Comparison of ENCODE assay signal across 1 cellular context in the genomic region with DNA sequence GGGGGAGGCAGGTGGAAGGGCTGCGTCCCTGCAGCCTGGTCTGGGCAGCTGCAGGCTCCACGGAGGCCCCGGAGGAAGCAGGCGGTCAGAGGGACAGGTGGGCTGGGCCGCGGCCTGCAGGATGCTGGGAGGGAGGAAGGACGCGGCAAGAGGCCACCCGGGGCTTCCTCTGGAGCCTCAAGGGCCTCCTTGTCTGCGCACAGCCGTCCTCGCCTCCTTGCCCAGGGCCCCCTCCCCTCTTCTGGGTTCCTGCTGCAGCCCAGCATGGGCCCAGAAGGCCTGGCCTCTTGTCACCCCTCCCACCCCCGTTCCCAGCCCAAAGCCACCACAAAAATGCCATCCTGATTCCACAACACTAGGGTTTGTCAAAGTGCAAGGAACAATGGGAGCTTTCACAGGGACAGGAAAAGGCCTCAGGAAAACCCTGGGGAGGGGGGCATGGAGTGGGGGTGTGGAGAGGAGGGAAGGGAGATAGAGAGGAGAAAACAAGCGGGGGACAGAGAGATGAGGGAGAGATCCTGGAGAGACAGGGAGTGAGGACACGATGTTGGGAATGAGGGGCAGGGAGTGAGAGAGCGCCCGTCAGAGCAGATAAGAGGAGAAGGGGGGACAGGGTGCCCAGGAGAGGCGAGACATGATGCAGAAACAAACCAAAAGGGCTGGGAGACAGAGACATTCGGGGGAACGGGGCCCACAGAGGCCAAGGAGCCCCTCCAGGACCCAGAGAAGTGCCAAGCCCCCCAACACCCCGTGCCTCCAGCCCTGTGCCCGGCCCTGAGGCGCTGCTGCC.
TF ChIP-seq lines count a peak whose summit lies in the region.

No MANE protein-coding gene starts in this region.

TF ChIP-seq in GM23338, 12 proteins besides CTCF, POLR2A, EP300 and RAD21 (continued from another document):
- TF ChIP-seq, protein P1, sequence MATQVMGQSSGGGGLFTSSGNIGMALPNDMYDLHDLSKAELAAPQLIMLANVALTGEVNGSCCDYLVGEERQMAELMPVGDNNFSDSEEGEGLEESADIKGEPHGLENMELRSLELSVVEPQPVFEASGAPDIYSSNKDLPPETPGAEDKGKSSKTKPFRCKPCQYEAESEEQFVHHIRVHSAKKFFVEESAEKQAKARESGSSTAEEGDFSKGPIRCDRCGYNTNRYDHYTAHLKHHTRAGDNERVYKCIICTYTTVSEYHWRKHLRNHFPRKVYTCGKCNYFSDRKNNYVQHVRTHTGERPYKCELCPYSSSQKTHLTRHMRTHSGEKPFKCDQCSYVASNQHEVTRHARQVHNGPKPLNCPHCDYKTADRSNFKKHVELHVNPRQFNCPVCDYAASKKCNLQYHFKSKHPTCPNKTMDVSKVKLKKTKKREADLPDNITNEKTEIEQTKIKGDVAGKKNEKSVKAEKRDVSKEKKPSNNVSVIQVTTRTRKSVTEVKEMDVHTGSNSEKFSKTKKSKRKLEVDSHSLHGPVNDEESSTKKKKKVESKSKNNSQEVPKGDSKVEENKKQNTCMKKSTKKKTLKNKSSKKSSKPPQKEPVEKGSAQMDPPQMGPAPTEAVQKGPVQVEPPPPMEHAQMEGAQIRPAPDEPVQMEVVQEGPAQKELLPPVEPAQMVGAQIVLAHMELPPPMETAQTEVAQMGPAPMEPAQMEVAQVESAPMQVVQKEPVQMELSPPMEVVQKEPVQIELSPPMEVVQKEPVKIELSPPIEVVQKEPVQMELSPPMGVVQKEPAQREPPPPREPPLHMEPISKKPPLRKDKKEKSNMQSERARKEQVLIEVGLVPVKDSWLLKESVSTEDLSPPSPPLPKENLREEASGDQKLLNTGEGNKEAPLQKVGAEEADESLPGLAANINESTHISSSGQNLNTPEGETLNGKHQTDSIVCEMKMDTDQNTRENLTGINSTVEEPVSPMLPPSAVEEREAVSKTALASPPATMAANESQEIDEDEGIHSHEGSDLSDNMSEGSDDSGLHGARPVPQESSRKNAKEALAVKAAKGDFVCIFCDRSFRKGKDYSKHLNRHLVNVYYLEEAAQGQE (IDR thresholded peaks at IDR 0.05; ENCODE audit: unreplicated experiment), result no peak
- TF ChIP-seq ZNF331 (CRISPR knock-in tag; IDR thresholded peaks at IDR 0.05; ENCODE audit: low read depth) (no peak), ZNF114 (CRISPR knock-in tag; IDR thresholded peaks at IDR 0.05) (no peak), CREB1 (CRISPR knock-in tag; IDR thresholded peaks at IDR 0.05; ENCODE audit: low read depth) (no peak), JUNB (IDR thresholded peaks at IDR 0.05; ENCODE audit: unreplicated experiment) (no peak)
- TF ChIP-seq, protein P2, sequence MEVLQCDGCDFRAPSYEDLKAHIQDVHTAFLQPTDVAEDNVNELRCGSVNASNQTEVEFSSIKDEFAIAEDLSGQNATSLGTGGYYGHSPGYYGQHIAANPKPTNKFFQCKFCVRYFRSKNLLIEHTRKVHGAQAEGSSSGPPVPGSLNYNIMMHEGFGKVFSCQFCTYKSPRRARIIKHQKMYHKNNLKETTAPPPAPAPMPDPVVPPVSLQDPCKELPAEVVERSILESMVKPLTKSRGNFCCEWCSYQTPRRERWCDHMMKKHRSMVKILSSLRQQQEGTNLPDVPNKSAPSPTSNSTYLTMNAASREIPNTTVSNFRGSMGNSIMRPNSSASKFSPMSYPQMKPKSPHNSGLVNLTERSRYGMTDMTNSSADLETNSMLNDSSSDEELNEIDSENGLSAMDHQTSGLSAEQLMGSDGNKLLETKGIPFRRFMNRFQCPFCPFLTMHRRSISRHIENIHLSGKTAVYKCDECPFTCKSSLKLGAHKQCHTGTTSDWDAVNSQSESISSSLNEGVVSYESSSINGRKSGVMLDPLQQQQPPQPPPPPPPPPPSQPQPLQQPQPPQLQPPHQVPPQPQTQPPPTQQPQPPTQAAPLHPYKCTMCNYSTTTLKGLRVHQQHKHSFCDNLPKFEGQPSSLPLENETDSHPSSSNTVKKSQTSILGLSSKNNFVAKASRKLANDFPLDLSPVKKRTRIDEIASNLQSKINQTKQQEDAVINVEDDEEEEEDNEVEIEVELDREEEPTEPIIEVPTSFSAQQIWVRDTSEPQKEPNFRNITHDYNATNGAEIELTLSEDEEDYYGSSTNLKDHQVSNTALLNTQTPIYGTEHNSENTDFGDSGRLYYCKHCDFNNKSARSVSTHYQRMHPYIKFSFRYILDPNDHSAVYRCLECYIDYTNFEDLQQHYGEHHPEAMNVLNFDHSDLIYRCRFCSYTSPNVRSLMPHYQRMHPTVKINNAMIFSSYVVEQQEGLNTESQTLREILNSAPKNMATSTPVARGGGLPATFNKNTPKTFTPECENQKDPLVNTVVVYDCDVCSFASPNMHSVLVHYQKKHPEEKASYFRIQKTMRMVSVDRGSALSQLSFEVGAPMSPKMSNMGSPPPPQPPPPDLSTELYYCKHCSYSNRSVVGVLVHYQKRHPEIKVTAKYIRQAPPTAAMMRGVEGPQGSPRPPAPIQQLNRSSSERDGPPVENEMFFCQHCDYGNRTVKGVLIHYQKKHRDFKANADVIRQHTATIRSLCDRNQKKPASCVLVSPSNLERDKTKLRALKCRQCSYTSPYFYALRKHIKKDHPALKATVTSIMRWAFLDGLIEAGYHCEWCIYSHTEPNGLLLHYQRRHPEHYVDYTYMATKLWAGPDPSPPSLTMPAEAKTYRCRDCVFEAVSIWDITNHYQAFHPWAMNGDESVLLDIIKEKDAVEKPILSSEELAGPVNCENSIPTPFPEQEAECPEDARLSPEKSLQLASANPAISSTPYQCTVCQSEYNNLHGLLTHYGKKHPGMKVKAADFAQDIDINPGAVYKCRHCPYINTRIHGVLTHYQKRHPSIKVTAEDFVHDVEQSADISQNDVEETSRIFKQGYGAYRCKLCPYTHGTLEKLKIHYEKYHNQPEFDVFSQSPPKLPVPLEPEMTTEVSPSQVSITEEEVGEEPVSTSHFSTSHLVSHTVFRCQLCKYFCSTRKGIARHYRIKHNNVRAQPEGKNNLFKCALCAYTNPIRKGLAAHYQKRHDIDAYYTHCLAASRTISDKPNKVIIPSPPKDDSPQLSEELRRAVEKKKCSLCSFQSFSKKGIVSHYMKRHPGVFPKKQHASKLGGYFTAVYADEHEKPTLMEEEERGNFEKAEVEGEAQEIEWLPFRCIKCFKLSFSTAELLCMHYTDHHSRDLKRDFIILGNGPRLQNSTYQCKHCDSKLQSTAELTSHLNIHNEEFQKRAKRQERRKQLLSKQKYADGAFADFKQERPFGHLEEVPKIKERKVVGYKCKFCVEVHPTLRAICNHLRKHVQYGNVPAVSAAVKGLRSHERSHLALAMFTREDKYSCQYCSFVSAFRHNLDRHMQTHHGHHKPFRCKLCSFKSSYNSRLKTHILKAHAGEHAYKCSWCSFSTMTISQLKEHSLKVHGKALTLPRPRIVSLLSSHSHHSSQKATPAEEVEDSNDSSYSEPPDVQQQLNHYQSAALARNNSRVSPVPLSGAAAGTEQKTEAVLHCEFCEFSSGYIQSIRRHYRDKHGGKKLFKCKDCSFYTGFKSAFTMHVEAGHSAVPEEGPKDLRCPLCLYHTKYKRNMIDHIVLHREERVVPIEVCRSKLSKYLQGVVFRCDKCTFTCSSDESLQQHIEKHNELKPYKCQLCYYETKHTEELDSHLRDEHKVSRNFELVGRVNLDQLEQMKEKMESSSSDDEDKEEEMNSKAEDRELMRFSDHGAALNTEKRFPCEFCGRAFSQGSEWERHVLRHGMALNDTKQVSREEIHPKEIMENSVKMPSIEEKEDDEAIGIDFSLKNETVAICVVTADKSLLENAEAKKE (CRISPR knock-in tag; IDR thresholded peaks at IDR 0.05), result no peak
